In genomic region chr2:147934881-147935280, GRCh38 we compare ENCODE assay signal across 19 cellular contexts.
DNase-seq lines count a peak whose midpoint lies in the region; ATAC-seq, FAIRE-seq and TF ChIP-seq lines count a peak whose summit lies in the region.
"Had no signal": no experiment of that assay in that cellular context is flagged by ENCODE, and none has a peak within 500 bp of the region (broad histone marks: within the 10 kb centered on the region; RNA-seq: fewer than 3 reads in every experiment).

No MANE protein-coding gene starts in this region.

- ATAC-seq in HepG2 (no peak), gastrocnemius medialis (no peak), GM18870 (IDR thresholded peaks at IDR 0.05; ENCODE audit: unreplicated experiment) (no peak)

- no peak overlapping the region for H2AFZ ChIP-seq in HepG2 (ENCODE audit: low read length)

- no peak for TF ChIP-seq EP300 in HepG2 (IDR thresholded peaks at IDR 0.05; ENCODE audit: low read depth in 2 of 2, low read length in 2 of 2)
- no peak for TF ChIP-seq EP300 in HepG2 (CRISPR knock-in tag; IDR thresholded peaks at IDR 0.05; ENCODE audit: borderline replicate concordance)

- no peak for TF ChIP-seq POLR2A in HepG2 (IDR thresholded peaks at IDR 0.05; ENCODE audit: insufficient read depth in 1 of 2, low read depth in 2 of 2, low read length in 2 of 2)
- no peak for TF ChIP-seq POLR2A in gastrocnemius medialis (IDR thresholded peaks at IDR 0.05)

- no peak for TF ChIP-seq RAD21 in liver (IDR thresholded peaks at IDR 0.05)
- TF ChIP-seq RAD21 in HepG2 (CRISPR knock-in tag; IDR thresholded peaks at IDR 0.05) = no peak

- DNase-seq in HepG2 (ENCODE audit: low spot score) (no peak), choroid plexus epithelial cell (ENCODE audit: low read depth) (peak; percentile 12), kidney (no peak), T1000 (lab: John Stamatoyannopoulos, UW) (no peak), gastrocnemius medialis (no peak), DMS 273 (lab: John Stamatoyannopoulos, UW; ENCODE audit: unreplicated experiment) (no peak)
- DNase-seq: Caco-2; CD8-positive, alpha-beta memory T cell; DMS 273 treated with DMSO at 0.1 percent for 48 hours; DMS79; HCEC 1CT; HFFc6 had no signal

- H3K27me3 ChIP-seq in liver (ENCODE audit: control insufficient read depth in 4 of 4, insufficient read depth in 4 of 4, low read length in 3 of 4) = no peaks in the 10 kb centered on the region
- H3K27me3 ChIP-seq in HepG2 (ENCODE audit: control insufficient read depth in 1 of 2, insufficient read depth in 2 of 2, low read length in 2 of 2) = no peaks in the 10 kb centered on the region
- no peaks in the 10 kb centered on the region for H3K27me3 ChIP-seq in gastrocnemius medialis

- BruUV-seq in HepG2 (replicated peaks; lab: Mats Ljungman, UMichigan) = no TSS peak

- TF ChIP-seq CTCF in liver (IDR thresholded peaks at IDR 0.05; ENCODE audit: low read depth, low read length, missing input control) (no peak), HepG2 (CRISPR knock-in tag; IDR thresholded peaks at IDR 0.05) (no peak), choroid plexus epithelial cell (conservative IDR thresholded peaks at IDR 0.05; ENCODE audit: low read depth, low read length) (no peak), kidney (IDR thresholded peaks at IDR 0.05; ENCODE audit: borderline replicate concordance, extremely low read depth, insufficient read depth) (no peak), gastrocnemius medialis (IDR thresholded peaks at IDR 0.05 in 4 of 5, conservative IDR thresholded peaks at IDR 0.05 in 1 of 5) (no peak)

- CTCF ChIA-PET in HepG2 (lab: Yijun Ruan, JAX; ENCODE audit: low intra/inter-chr PET ratio, low total read pairs) = no interaction called here

- H3K4me1 ChIP-seq in liver (ENCODE audit: control insufficient read depth in 4 of 4, insufficient read depth in 4 of 4, low read length in 3 of 4) = peaks cover 0 to 13% (median 13%) of the 10 kb centered on the region in 4 donors
- peaks cover 10% of the 10 kb centered on the region for H3K4me1 ChIP-seq in HepG2 (ENCODE audit: insufficient read depth, low read length)
- peaks cover 0 to 9% of the 10 kb centered on the region in 2 donors for H3K4me1 ChIP-seq in kidney (ENCODE audit: control insufficient read depth in 1 of 2, insufficient read depth in 1 of 2, low read depth in 1 of 2, low read length in 2 of 2)
- peaks cover 4 to 10% of the 10 kb centered on the region in 2 donors for H3K4me1 ChIP-seq in gastrocnemius medialis

- no peak for FAIRE-seq in HepG2 (lab: Jason Lieb, UNC)
- peak; percentile 44 for FAIRE-seq in kidney (lab: Jason Lieb, UNC)
- FAIRE-seq: G401.6, GM12891, GM19239, H1 had no signal

- in situ Hi-C loops in HepG2 (cut with HindIII; ENCODE audit: extremely low pct_ligation_motif_present, low pct_unique_long_range_greater_than_20kb) (loop anchor here (5.0 to 25.0 kb wide), 3 partner anchors 267 to 1052 kb away; no protein-coding TSS in a partner anchor), gastrocnemius medialis (cut with MboI; ENCODE audit: low sequenced_read_pairs in 4 of 4) (loop anchor here (5.0 to 25.0 kb wide), 4 partner anchors 560 to 1052 kb away; no protein-coding TSS in a partner anchor)

- H3K36me3 ChIP-seq in liver (ENCODE audit: control insufficient read depth in 4 of 4, insufficient read depth in 3 of 4, low read depth in 1 of 4, low read length in 3 of 4) = peaks cover 0 to 18% (median 7%) of the 10 kb centered on the region in 4 donors
- peaks cover 3 to 25% of the 10 kb centered on the region in 2 experiments for H3K36me3 ChIP-seq in HepG2 (replicated peaks in 1 of 2; ENCODE audit: control insufficient read depth in 1 of 2, insufficient read depth in 2 of 2, low read length in 2 of 2)
- peaks cover 7 to 27% of the 10 kb centered on the region in 2 donors for H3K36me3 ChIP-seq in kidney (ENCODE audit: control insufficient read depth in 1 of 2, insufficient read depth in 2 of 2, low read length in 2 of 2)
- peaks cover 0 to 32% of the 10 kb centered on the region in 2 donors for H3K36me3 ChIP-seq in gastrocnemius medialis

- H3K79me2 ChIP-seq in HepG2 (ENCODE audit: insufficient read depth, low read length) = no peaks in the 10 kb centered on the region

- no peak overlapping the region for H3K4me2 ChIP-seq in HepG2 (ENCODE audit: low read depth, low read length)

- H3K9me3 ChIP-seq in liver (ENCODE audit: control insufficient read depth in 4 of 4, low read length in 3 of 4) (no peaks in the 10 kb centered on the region), HepG2 (ENCODE audit: low read length) (no peaks in the 10 kb centered on the region), kidney (ENCODE audit: control insufficient read depth in 1 of 2, low read length in 2 of 2) (no peaks in the 10 kb centered on the region), gastrocnemius medialis (no peaks in the 10 kb centered on the region)
- H3K9me3 ChIP-seq: Caco-2 had no signal

- no peaks in the 10 kb centered on the region for H4K20me1 ChIP-seq in HepG2 (ENCODE audit: insufficient read depth, low read length)

- no peak overlapping the region for H3K4me3 ChIP-seq in liver (ENCODE audit: low read depth in 1 of 3, low read length in 3 of 3)
- H3K4me3 ChIP-seq in HepG2 (replicated peaks in 1 of 3; ENCODE audit: insufficient read depth in 1 of 3, low read depth in 2 of 3, low read length in 3 of 3) = no peak overlapping the region
- H3K4me3 ChIP-seq in choroid plexus epithelial cell (ENCODE audit: low read depth, low read length) = no peak overlapping the region
- H3K4me3 ChIP-seq in kidney (ENCODE audit: low read length in 2 of 2) = no peak overlapping the region
- H3K4me3 ChIP-seq in gastrocnemius medialis = no peak overlapping the region

- POLR2A ChIA-PET in HepG2 (lab: Yijun Ruan, JAX) = no interaction called here

- H3K27ac ChIP-seq in liver (ENCODE audit: low read depth in 1 of 2, low read length in 2 of 2) = no peak overlapping the region
- no peak overlapping the region for H3K27ac ChIP-seq in HepG2 (ENCODE audit: extremely low read length, insufficient read depth, low read length)
- no peak overlapping the region for H3K27ac ChIP-seq in kidney (ENCODE audit: low read depth in 2 of 2, low read length in 2 of 2)
- no peak overlapping the region for H3K27ac ChIP-seq in gastrocnemius medialis
- H3K27ac ChIP-seq: 22Rv1 had no signal

- H3K9ac ChIP-seq in liver (ENCODE audit: low read depth in 1 of 2, low read length in 2 of 2) = no peak overlapping the region
- H3K9ac ChIP-seq in HepG2 (ENCODE audit: insufficient read depth, low read depth, low read length) = no peak overlapping the region
- no peak overlapping the region for H3K9ac ChIP-seq in kidney (ENCODE audit: low read length in 2 of 2)

- intact Hi-C loops in HepG2 (cut with micrococcal nuclease; ENCODE audit: unreplicated experiment) = no loop called here
- intact Hi-C loops in kidney (cut with DNase I) = no loop called here
- intact Hi-C loops in gastrocnemius medialis (cut with DNase I; ENCODE audit: low total_unique reads) = no loop called here

TF ChIP-seq in liver, 16 proteins besides CTCF, POLR2A, EP300 and RAD21:
- TF ChIP-seq, protein P1, sequence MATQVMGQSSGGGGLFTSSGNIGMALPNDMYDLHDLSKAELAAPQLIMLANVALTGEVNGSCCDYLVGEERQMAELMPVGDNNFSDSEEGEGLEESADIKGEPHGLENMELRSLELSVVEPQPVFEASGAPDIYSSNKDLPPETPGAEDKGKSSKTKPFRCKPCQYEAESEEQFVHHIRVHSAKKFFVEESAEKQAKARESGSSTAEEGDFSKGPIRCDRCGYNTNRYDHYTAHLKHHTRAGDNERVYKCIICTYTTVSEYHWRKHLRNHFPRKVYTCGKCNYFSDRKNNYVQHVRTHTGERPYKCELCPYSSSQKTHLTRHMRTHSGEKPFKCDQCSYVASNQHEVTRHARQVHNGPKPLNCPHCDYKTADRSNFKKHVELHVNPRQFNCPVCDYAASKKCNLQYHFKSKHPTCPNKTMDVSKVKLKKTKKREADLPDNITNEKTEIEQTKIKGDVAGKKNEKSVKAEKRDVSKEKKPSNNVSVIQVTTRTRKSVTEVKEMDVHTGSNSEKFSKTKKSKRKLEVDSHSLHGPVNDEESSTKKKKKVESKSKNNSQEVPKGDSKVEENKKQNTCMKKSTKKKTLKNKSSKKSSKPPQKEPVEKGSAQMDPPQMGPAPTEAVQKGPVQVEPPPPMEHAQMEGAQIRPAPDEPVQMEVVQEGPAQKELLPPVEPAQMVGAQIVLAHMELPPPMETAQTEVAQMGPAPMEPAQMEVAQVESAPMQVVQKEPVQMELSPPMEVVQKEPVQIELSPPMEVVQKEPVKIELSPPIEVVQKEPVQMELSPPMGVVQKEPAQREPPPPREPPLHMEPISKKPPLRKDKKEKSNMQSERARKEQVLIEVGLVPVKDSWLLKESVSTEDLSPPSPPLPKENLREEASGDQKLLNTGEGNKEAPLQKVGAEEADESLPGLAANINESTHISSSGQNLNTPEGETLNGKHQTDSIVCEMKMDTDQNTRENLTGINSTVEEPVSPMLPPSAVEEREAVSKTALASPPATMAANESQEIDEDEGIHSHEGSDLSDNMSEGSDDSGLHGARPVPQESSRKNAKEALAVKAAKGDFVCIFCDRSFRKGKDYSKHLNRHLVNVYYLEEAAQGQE (IDR thresholded peaks at IDR 0.05) = no peak
- peak; percentile 12 to 15 for TF ChIP-seq HNF4A (conservative IDR thresholded peaks at IDR 0.05)

TF ChIP-seq in HepG2, 621 proteins besides CTCF, POLR2A, EP300 and RAD21 (continues in another document):
- no peak for TF ChIP-seq PBX2 (CRISPR knock-in tag; IDR thresholded peaks at IDR 0.05)
- TF ChIP-seq GMEB2 (CRISPR knock-in tag; IDR thresholded peaks at IDR 0.05; ENCODE audit: low read depth) = no peak
